ENCODE assay signal across 1 cellular context in the genomic region with DNA sequence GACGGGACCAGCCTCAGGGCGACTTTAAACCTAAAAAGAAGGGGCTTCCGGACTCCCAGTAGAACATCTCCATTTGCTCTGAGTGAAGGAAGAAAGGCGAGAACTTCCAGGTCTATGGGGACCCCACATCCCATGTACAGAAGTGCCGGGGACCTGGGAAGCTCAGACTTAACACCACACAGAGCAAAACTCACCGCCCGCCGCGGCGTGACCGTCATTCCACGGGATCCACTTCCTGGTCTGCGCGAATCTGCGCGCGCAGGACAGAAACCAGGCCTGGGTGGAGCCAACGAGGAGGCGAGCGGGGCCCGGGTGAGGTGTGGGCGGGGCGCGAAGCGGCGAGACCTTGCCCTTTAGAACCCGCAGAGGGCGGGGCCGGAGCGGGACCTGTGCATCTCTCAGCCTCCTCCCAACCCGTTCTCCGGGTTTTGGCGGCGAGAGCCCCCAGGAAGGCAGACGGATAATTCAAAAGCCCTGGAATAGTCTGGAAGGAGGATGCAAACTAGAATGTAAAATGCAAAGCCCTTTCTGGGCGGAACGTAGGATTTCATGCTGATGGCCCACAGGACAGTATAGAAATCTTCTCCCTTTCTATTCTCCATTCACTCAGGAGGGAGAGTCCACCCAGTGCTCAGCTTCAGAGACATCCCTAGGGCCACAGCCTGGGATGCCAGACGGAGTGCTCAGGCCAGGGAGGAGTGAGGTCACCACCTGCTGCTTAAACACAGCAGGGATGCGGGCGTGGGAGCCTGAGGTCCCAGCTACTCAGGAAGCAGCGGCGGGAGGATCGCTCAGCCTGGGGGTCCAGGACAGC.
TF ChIP-seq lines count a peak whose summit lies in the region.

A gene (minus strand): TSS at position 242 of the 814 bp plus-strand sequence. CDS start 3,347 bp downstream, outside the sequence.

TF ChIP-seq in SK-N-SH, 30 proteins besides CTCF, POLR2A, EP300 and RAD21:
- TF ChIP-seq ELF1 (IDR thresholded peaks at IDR 0.05) (peak; percentile 89), MXI1 (IDR thresholded peaks at IDR 0.05; ENCODE audit: low read depth, low read length) (peak; percentile 72), NRF1 (IDR thresholded peaks at IDR 0.05; ENCODE audit: low read depth, low read length) (peak; percentile 60), POLR2AphosphoS5 (IDR thresholded peaks at IDR 0.05; ENCODE audit: low read depth, low read length) (peak; percentile 81)
- TF ChIP-seq, protein P1, sequence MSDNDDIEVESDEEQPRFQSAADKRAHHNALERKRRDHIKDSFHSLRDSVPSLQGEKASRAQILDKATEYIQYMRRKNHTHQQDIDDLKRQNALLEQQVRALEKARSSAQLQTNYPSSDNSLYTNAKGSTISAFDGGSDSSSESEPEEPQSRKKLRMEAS (IDR thresholded peaks at IDR 0.05; ENCODE audit: low read depth): peak; percentile 52; the same call in 1 of the 2 replicates
